ENCODE assay signal across 23 cellular contexts in genomic region chr13:113848020-113848419, GRCh38. TPM values are rescaled to one million over a fixed set of nuclear protein-coding genes. Genes with fewer than 3 reads are reported as not detected.
DNase-seq lines count a peak whose midpoint lies in the region; ATAC-seq, FAIRE-seq and TF ChIP-seq lines count a peak whose summit lies in the region.
"Had no signal": no experiment of that assay in that cellular context is flagged by ENCODE, and none has a peak within 500 bp of the region (broad histone marks: within the 10 kb centered on the region; RNA-seq: fewer than 3 reads in every experiment).

No MANE protein-coding gene starts in this region.

- no peak overlapping the region for H3K4me2 ChIP-seq in astrocyte (ENCODE audit: low read length)

- H3K4me1 Mint-ChIP-seq in natural killer cell (peaks cover 10 to 17% of the 10 kb centered on the region in 2 donors), astrocyte (ENCODE audit: low read depth, unreplicated experiment) (peaks cover 22% of the 10 kb centered on the region)
- H3K4me1 Mint-ChIP-seq in natural killer cell treated with Interleukin-12 subunit alpha and Interleukin-12 subunit beta and Interleukin-15 and Interleukin-18, amount 100 ng/mL, for 72 hours (ENCODE audit: low read depth in 2 of 2) = peaks cover 3 to 8% of the 10 kb centered on the region in 2 donors

- H3K4me3 Mint-ChIP-seq in natural killer cell (no peak overlapping the region), astrocyte (ENCODE audit: unreplicated experiment) (no peak overlapping the region)
- H3K4me3 Mint-ChIP-seq in natural killer cell treated with Interleukin-12 subunit alpha and Interleukin-12 subunit beta and Interleukin-15 and Interleukin-18, amount 100 ng/mL, for 72 hours = no peak overlapping the region
- H3K4me3 Mint-ChIP-seq: central memory CD8-positive, alpha-beta T cell had no signal

- H3K79me2 ChIP-seq in astrocyte (ENCODE audit: insufficient read depth, low read length) = peaks cover 89% of the 10 kb centered on the region

- peaks cover 66% of the 10 kb centered on the region for H4K20me1 ChIP-seq in astrocyte (ENCODE audit: insufficient read depth, low read length)

- peak; percentile 4 for DNase-seq in natural killer cell
- DNase-seq in natural killer cell treated with Interleukin-12 subunit alpha and Interleukin-12 subunit beta and Interleukin-15 and Interleukin-18, amount 100 ng/mL, for 72 hours (ENCODE audit: low spot score) = no peak
- no peak for DNase-seq in astrocyte (ENCODE audit: low read depth)
- peak; percentile 48 for DNase-seq in kidney
- no peak for DNase-seq in vagina (ENCODE audit: extremely low spot score in 2 of 2)
- no peak for DNase-seq in spleen
- no peak for DNase-seq in GM19238 (ENCODE audit: insufficient read length, low spot score)
- DNase-seq: activated CD4-positive, alpha-beta T cell treated with anti-CD3 and anti-CD28 coated beads for 1 hour; AML-193; CD4-positive, alpha-beta memory T cell; DMS153; foreskin fibroblast; GOT3; KG1; NCI-H1417 treated with DMSO at 0.1 percent for 48 hours; NCI-H446 treated with DMSO at 0.1 percent for 48 hours; stomach had no signal

- ATAC-seq in natural killer cell (no peak), GM19463 (IDR thresholded peaks at IDR 0.05; ENCODE audit: unreplicated experiment) (no peak)
- no peak for ATAC-seq in natural killer cell treated with Interleukin-12 subunit alpha and Interleukin-12 subunit beta and Interleukin-15 and Interleukin-18, amount 100 ng/mL, for 72 hours

- H3K27me3 Mint-ChIP-seq in natural killer cell (ENCODE audit: low read depth in 2 of 2) = peaks cover 6 to 12% of the 10 kb centered on the region in 2 donors
- peaks cover 0 to 7% of the 10 kb centered on the region in 2 donors for H3K27me3 Mint-ChIP-seq in natural killer cell treated with Interleukin-12 subunit alpha and Interleukin-12 subunit beta and Interleukin-15 and Interleukin-18, amount 100 ng/mL, for 72 hours
- no peaks in the 10 kb centered on the region for H3K27me3 Mint-ChIP-seq in astrocyte (ENCODE audit: low read depth, unreplicated experiment)
- H3K27me3 Mint-ChIP-seq: CD4-positive, alpha-beta memory T cell; central memory CD8-positive, alpha-beta T cell had no signal

- TF ChIP-seq CTCF in natural killer cell (IDR thresholded peaks at IDR 0.05) (no peak), astrocyte (IDR thresholded peaks at IDR 0.05; ENCODE audit: insufficient read depth, low read depth, low read length) (no peak), kidney (IDR thresholded peaks at IDR 0.05; ENCODE audit: borderline replicate concordance, extremely low read depth, insufficient read depth) (no peak), vagina (IDR thresholded peaks at IDR 0.05) (no peak), spleen (IDR thresholded peaks at IDR 0.05 in 8 of 11, conservative IDR thresholded peaks at IDR 0.05 in 3 of 11) (no peak)

- no peak overlapping the region for H2AFZ ChIP-seq in astrocyte (ENCODE audit: low read depth, low read length)

- H3K36me3 ChIP-seq in astrocyte (ENCODE audit: insufficient read depth, low read length) (peaks cover 3% of the 10 kb centered on the region), kidney (ENCODE audit: control insufficient read depth in 1 of 2, insufficient read depth in 2 of 2, low read length in 2 of 2) (peaks cover 6% of the 10 kb centered on the region in 2 donors), vagina (peaks cover 0 to 20% of the 10 kb centered on the region in 2 donors), spleen (peaks cover 0 to 7% (median 0%) of the 10 kb centered on the region in 6 donors)
- H3K36me3 ChIP-seq: prostate gland had no signal

- H3K27ac ChIP-seq in astrocyte (ENCODE audit: low read depth, low read length) = no peak overlapping the region
- H3K27ac ChIP-seq in kidney (ENCODE audit: low read depth in 2 of 2, low read length in 2 of 2) = no peak overlapping the region
- peak overlapping the region; percentile 35 for H3K27ac ChIP-seq in vagina
- H3K27ac ChIP-seq in spleen = no peak overlapping the region
- H3K27ac ChIP-seq: prostate gland, tibial nerve had no signal

- H3K9me3 Mint-ChIP-seq in natural killer cell = no peaks in the 10 kb centered on the region
- no peaks in the 10 kb centered on the region for H3K9me3 Mint-ChIP-seq in natural killer cell treated with Interleukin-12 subunit alpha and Interleukin-12 subunit beta and Interleukin-15 and Interleukin-18, amount 100 ng/mL, for 72 hours
- no peaks in the 10 kb centered on the region for H3K9me3 Mint-ChIP-seq in astrocyte (ENCODE audit: unreplicated experiment)
- H3K9me3 Mint-ChIP-seq: central memory CD8-positive, alpha-beta T cell had no signal

- no peak overlapping the region for H3K9ac ChIP-seq in astrocyte (ENCODE audit: low read length)
- no peak overlapping the region for H3K9ac ChIP-seq in kidney (ENCODE audit: low read length in 2 of 2)

- no peaks in the 10 kb centered on the region for H3K9me3 ChIP-seq in astrocyte (ENCODE audit: insufficient read depth, low read depth, low read length)
- H3K9me3 ChIP-seq in kidney (ENCODE audit: control insufficient read depth in 1 of 2, low read length in 2 of 2) = no peaks in the 10 kb centered on the region
- H3K9me3 ChIP-seq in vagina = no peaks in the 10 kb centered on the region
- H3K9me3 ChIP-seq in spleen = no peaks in the 10 kb centered on the region
- H3K9me3 ChIP-seq: prostate gland, stomach, tibial nerve had no signal

- no peak for TF ChIP-seq POLR2A in vagina (IDR thresholded peaks at IDR 0.05)
- no peak for TF ChIP-seq POLR2A in spleen (IDR thresholded peaks at IDR 0.05)

- H3K4me3 ChIP-seq in astrocyte (ENCODE audit: insufficient read depth, low read depth, low read length) (no peak overlapping the region), kidney (ENCODE audit: low read length in 2 of 2) (no peak overlapping the region), vagina (no peak overlapping the region), spleen (no peak overlapping the region)
- H3K4me3 ChIP-seq: prostate gland, stomach, tibial nerve had no signal

- no peaks in the 10 kb centered on the region for H3K27me3 ChIP-seq in astrocyte (ENCODE audit: insufficient read depth, low read length)
- no peaks in the 10 kb centered on the region for H3K27me3 ChIP-seq in vagina
- H3K27me3 ChIP-seq in spleen (replicated peaks in 1 of 7) = peaks cover 0 to 57% (median 0%) of the 10 kb centered on the region in 7 donors
- H3K27me3 ChIP-seq: stomach, tibial nerve had no signal

- 69 to 78% (median 76%) methylated on average over 8 of the region's 8 CpGs for WGBS in spleen, 5 donors

- H3K27ac Mint-ChIP-seq in natural killer cell (no peak overlapping the region), astrocyte (ENCODE audit: unreplicated experiment) (peak overlapping the region; percentile 42)
- no peak overlapping the region for H3K27ac Mint-ChIP-seq in natural killer cell treated with Interleukin-12 subunit alpha and Interleukin-12 subunit beta and Interleukin-15 and Interleukin-18, amount 100 ng/mL, for 72 hours
- H3K27ac Mint-ChIP-seq: activated naive CD8-positive, alpha-beta T cell; CD4-positive, alpha-beta memory T cell had no signal

- FAIRE-seq in astrocyte (lab: Jason Lieb, UNC) (no peak), kidney (lab: Jason Lieb, UNC) (no peak)
- FAIRE-seq: HTR-8/SVneo had no signal

- intact Hi-C loops in natural killer cell (cut with micrococcal nuclease) (no loop called here), kidney (cut with DNase I) (no loop called here), vagina (cut with DNase I) (no loop called here), spleen (cut with DNase I; ENCODE audit: low total_unique reads) (no loop called here)

- H3K36me3 Mint-ChIP-seq in natural killer cell = no peaks in the 10 kb centered on the region
- H3K36me3 Mint-ChIP-seq in natural killer cell treated with Interleukin-12 subunit alpha and Interleukin-12 subunit beta and Interleukin-15 and Interleukin-18, amount 100 ng/mL, for 72 hours = no peaks in the 10 kb centered on the region
- peaks cover 20% of the 10 kb centered on the region for H3K36me3 Mint-ChIP-seq in astrocyte (ENCODE audit: low read depth, unreplicated experiment)
- H3K36me3 Mint-ChIP-seq: activated naive CD8-positive, alpha-beta T cell; CD4-positive, alpha-beta memory T cell had no signal

- peaks cover 18% of the 10 kb centered on the region for H3K4me1 ChIP-seq in astrocyte (ENCODE audit: insufficient read depth, low read length)
- peaks cover 8 to 14% of the 10 kb centered on the region in 2 donors for H3K4me1 ChIP-seq in kidney (ENCODE audit: control insufficient read depth in 1 of 2, insufficient read depth in 1 of 2, low read depth in 1 of 2, low read length in 2 of 2)
- peaks cover 70% of the 10 kb centered on the region for H3K4me1 ChIP-seq in vagina
- H3K4me1 ChIP-seq in spleen = peaks cover 6 to 39% (median 23%) of the 10 kb centered on the region in 6 donors
- H3K4me1 ChIP-seq: prostate gland had no signal

RNA-seq across cellular contexts. Expression of gene GAS6, which starts 15.9 kb away (rescaled TPM):
- total RNA-seq in natural killer cell (1 to 10 TPM in 1 of 3 donors, under 1 TPM in 2; 0.40 to 1.4 (median 0.41) TPM), astrocyte (252 and 287 TPM in 2 replicates), kidney (83.5 TPM), vagina (215 TPM), spleen (10 to 100 TPM; 22.0 to 54.5 (median 39.3) TPM)
- total RNA-seq in natural killer cell treated with Interleukin-12 subunit alpha and Interleukin-12 subunit beta and Interleukin-15 and Interleukin-18, amount 100 ng/mL, for 72 hours = under 1 TPM in 1 of 2 donors, not detected in 1; 0.45 TPM
- polyA plus RNA-seq in kidney (ENCODE audit: insufficient read depth, low read depth, low replicate concordance) (135 TPM), spleen (10 to 100 TPM; 16.7 to 33.5 (median 18.4) TPM)

Comparison
In these comparisons a context has a peak if more than half of its experiments do, and no peak if none do; other contexts are left out.
1. DNase-seq: peak in natural killer cell (single experiment) and kidney (single experiment); none in natural killer cell treated with Interleukin-12 subunit alpha and Interleukin-12 subunit beta and Interleukin-15 and Interleukin-18, amount 100 ng/mL, for 72 hours (single experiment), astrocyte (single experiment), vagina (0 of 2), spleen (single experiment) and GM19238 (single experiment).
2. RNA of gene GAS6, which starts 15.9 kb away (total RNA-seq): 252 to 287 TPM in astrocyte, 215 TPM in vagina (single experiment), 83.5 TPM in kidney (single experiment) and 22.0 to 54.5 TPM in spleen; 0.45 TPM in natural killer cell treated with Interleukin-12 subunit alpha and Interleukin-12 subunit beta and Interleukin-15 and Interleukin-18, amount 100 ng/mL, for 72 hours and 0.40 to 1.4 TPM in natural killer cell; every median in the first group is over 4 times any median in the second.